In genomic region chr13:32246468-32246867, GRCh38 we compare ENCODE assay signal across 8 cellular contexts.
DNase-seq lines count a peak whose midpoint lies in the region; ATAC-seq and TF ChIP-seq lines count a peak whose summit lies in the region.

No MANE protein-coding gene starts in this region.

- H3K9ac ChIP-seq in SK-N-SH (no peak overlapping the region), mammary epithelial cell (ENCODE audit: insufficient read depth, low read length) (no peak overlapping the region)

- in situ Hi-C loops in mammary epithelial cell (cut with MboI; ENCODE audit: low sequenced_read_pairs in 2 of 2), result loop anchor here in 1 of 2 donors (5.0 kb wide), 1 partner anchor 66 kb away; no protein-coding TSS in a partner anchor

- H3K4me2 ChIP-seq in SK-N-SH, result no peak overlapping the region
- H3K4me2 ChIP-seq in mammary epithelial cell (ENCODE audit: insufficient read depth, low read depth, low read length), result no peak overlapping the region

- POLR2A ChIA-PET in SK-N-SH (lab: Yijun Ruan, JAX), result no interaction called here

- H3K9me3 ChIP-seq in SK-N-SH, result no peaks in the 10 kb centered on the region
- no peaks in the 10 kb centered on the region for H3K9me3 ChIP-seq in mammary epithelial cell (replicated peaks; ENCODE audit: insufficient read depth, low read length)

- no peak overlapping the region; a peak in 1 of 4 replicates for H3K4me3 ChIP-seq in SK-N-SH (ENCODE audit: low read depth in 2 of 2, low read length in 1 of 2)
- no peak overlapping the region for H3K4me3 ChIP-seq in mammary epithelial cell (replicated peaks in 1 of 3; ENCODE audit: insufficient read depth in 1 of 3, low read depth in 2 of 3, low read length in 3 of 3)

- H3K27ac ChIP-seq in SK-N-SH (ENCODE audit: low read depth in 2 of 2, low read length in 1 of 2) (no peak overlapping the region), mammary epithelial cell (ENCODE audit: insufficient read depth, low read depth, low read length) (no peak overlapping the region)

- BruUV-seq in mammary epithelial cell (replicated peaks; lab: Mats Ljungman, UMichigan), result no TSS peak

- dilution Hi-C loops in mammary epithelial cell (cut with HindIII; ENCODE audit: low sequenced_read_pairs), result no loop called here

- 65% methylated on average over 2 of the region's 2 CpGs for WGBS in SK-N-SH (ENCODE audit: low lambda C conversion rate)
- WGBS in mammary epithelial cell (ENCODE audit: low coverage, missing lambda C conversion rate), result 14% methylated on average over 1 of the region's 2 CpGs

- DNase-seq in NCI-H2081 (lab: John Stamatoyannopoulos, UW) (peak; percentile 31 to 38), NCI-H2081 treated with DMSO at 0.1 percent for 48 hours (lab: John Stamatoyannopoulos, UW) (no peak), SK-N-SH (peak; percentile 48), mammary epithelial cell (peak; percentile 61), left lobe of liver (ENCODE audit: low spot score) (no peak)
- DNase-seq in stimulated activated CD8-positive, alpha-beta memory T cell treated with anti-CD3 and anti-CD28 coated beads, Interleukin-4, amount 100 ng/mL, for 24 hours (ENCODE audit: low read depth), result peak; percentile 21

- peak; percentile 76 for TF ChIP-seq CTCF in SK-N-SH (IDR thresholded peaks at IDR 0.05)
- TF ChIP-seq CTCF in mammary epithelial cell (conservative IDR thresholded peaks at IDR 0.05 in 1 of 2, IDR thresholded peaks at IDR 0.05 in 1 of 2; ENCODE audit: extremely low read depth in 1 of 2, insufficient read depth in 1 of 2, low read depth in 1 of 2, low read length in 2 of 2), result peak; percentile 87 to 90

- intact Hi-C loops in mammary epithelial cell (cut with micrococcal nuclease), result loop anchor here (1.0 to 5.0 kb wide), 4 partner anchors 64 to 336 kb away; no protein-coding TSS in a partner anchor

- no peaks in the 10 kb centered on the region for H3K36me3 ChIP-seq in SK-N-SH (replicated peaks in 1 of 2; ENCODE audit: control insufficient read depth in 1 of 2, insufficient read depth in 2 of 2, low read length in 1 of 2)
- no peaks in the 10 kb centered on the region for H3K36me3 ChIP-seq in mammary epithelial cell (ENCODE audit: insufficient read depth, low read length)

- H4K20me1 ChIP-seq in SK-N-SH (ENCODE audit: insufficient read depth) (no peaks in the 10 kb centered on the region), mammary epithelial cell (ENCODE audit: insufficient read depth, low read length) (no peaks in the 10 kb centered on the region)

- ATAC-seq in GM21360 (IDR thresholded peaks at IDR 0.05; ENCODE audit: unreplicated experiment) (peak; percentile 75), HG03571 (IDR thresholded peaks at IDR 0.05; ENCODE audit: unreplicated experiment) (peak; percentile 90), left lobe of liver (peak; percentile 92)

- no peaks in the 10 kb centered on the region for H3K9me2 ChIP-seq in SK-N-SH

- TF ChIP-seq RAD21 in SK-N-SH (IDR thresholded peaks at IDR 0.05; ENCODE audit: low read length), result peak; percentile 58

- CTCF ChIA-PET in SK-N-SH (lab: Yijun Ruan, JAX) (interaction anchor here (0.6 to 3.3 kb wide), 12 partner anchors 9 to 336 kb away, joined by 3 to 21 read pairs (median 4); no protein-coding TSS in a partner anchor), mammary epithelial cell (lab: Charles Lee; ENCODE audit: low non-redundant PET) (interaction anchor here (1.2 kb wide), 1 partner anchor 337 kb away, joined by 11 read pairs; no protein-coding TSS in a partner anchor)

- H3K4me1 ChIP-seq in SK-N-SH (ENCODE audit: control insufficient read depth in 1 of 2, insufficient read depth in 2 of 2, low read depth in 1 of 2, low read length in 1 of 2) (no peaks in the 10 kb centered on the region), mammary epithelial cell (ENCODE audit: insufficient read depth, low read length) (no peaks in the 10 kb centered on the region)

- no peak for TF ChIP-seq EP300 in SK-N-SH (IDR thresholded peaks at IDR 0.05; ENCODE audit: borderline replicate concordance in 1 of 2, low read depth in 1 of 2, low read length in 1 of 2)

- H3K27me3 ChIP-seq in SK-N-SH (ENCODE audit: insufficient read depth) (no peaks in the 10 kb centered on the region), mammary epithelial cell (ENCODE audit: insufficient read depth, low read length) (no peaks in the 10 kb centered on the region)

- no peaks in the 10 kb centered on the region for H3K79me2 ChIP-seq in SK-N-SH (ENCODE audit: insufficient read depth)
- no peaks in the 10 kb centered on the region for H3K79me2 ChIP-seq in mammary epithelial cell (ENCODE audit: insufficient read depth, low read length)

- no peak overlapping the region for H2AFZ ChIP-seq in SK-N-SH (ENCODE audit: low read depth)
- H2AFZ ChIP-seq in mammary epithelial cell (ENCODE audit: low read depth, low read length), result no peak overlapping the region

- no peaks in the 10 kb centered on the region for H3F3A ChIP-seq in SK-N-SH (replicated peaks; ENCODE audit: insufficient read depth)

TF ChIP-seq in SK-N-SH, 30 proteins besides CTCF, POLR2A, EP300 and RAD21:
- TF ChIP-seq ELF1 (IDR thresholded peaks at IDR 0.05) (no peak), SMC3 (IDR thresholded peaks at IDR 0.05; ENCODE audit: low read depth, low read length) (peak; percentile 73)

Comparison
In these comparisons a context has a peak if more than half of its experiments do, and no peak if none do; other contexts are left out.
1. DNase-seq: peak in NCI-H2081 (2 of 2), SK-N-SH (single experiment), mammary epithelial cell (single experiment) and stimulated activated CD8-positive, alpha-beta memory T cell treated with anti-CD3 and anti-CD28 coated beads, Interleukin-4, amount 100 ng/mL, for 24 hours (single experiment); none in NCI-H2081 treated with DMSO at 0.1 percent for 48 hours (single experiment) and left lobe of liver (single experiment).
2. Peak in every context shown above with its lines, with median percentiles within 50 percentile points of each other: ATAC-seq.